Comparison of ENCODE assay signal across 1 cellular context in genomic region chr2:141021611-141022010, GRCh38.
TF ChIP-seq lines count a peak whose summit lies in the region.

No MANE protein-coding gene starts in this region.

TF ChIP-seq in SK-N-SH treated with all-trans-retinoic acid at 6 μM for 48 hours, 23 proteins besides CTCF, POLR2A, EP300 and RAD21 (continued from another document):
- TF ChIP-seq PATZ1 (CRISPR knock-in tag; IDR thresholded peaks at IDR 0.05; ENCODE audit: borderline replicate concordance) (no peak), ZNF8 (CRISPR knock-in tag; IDR thresholded peaks at IDR 0.05) (no peak), ISL1 (CRISPR knock-in tag; IDR thresholded peaks at IDR 0.05) (no peak), TCF4 (CRISPR knock-in tag; IDR thresholded peaks at IDR 0.05; ENCODE audit: borderline replicate concordance) (no peak), ARNTL (CRISPR knock-in tag; IDR thresholded peaks at IDR 0.05; ENCODE audit: borderline replicate concordance, low read depth) (no peak), TSHZ2 (CRISPR knock-in tag; IDR thresholded peaks at IDR 0.05) (no peak), GLIS3 (CRISPR knock-in tag; IDR thresholded peaks at IDR 0.05) (no peak)
